In the genomic region with DNA sequence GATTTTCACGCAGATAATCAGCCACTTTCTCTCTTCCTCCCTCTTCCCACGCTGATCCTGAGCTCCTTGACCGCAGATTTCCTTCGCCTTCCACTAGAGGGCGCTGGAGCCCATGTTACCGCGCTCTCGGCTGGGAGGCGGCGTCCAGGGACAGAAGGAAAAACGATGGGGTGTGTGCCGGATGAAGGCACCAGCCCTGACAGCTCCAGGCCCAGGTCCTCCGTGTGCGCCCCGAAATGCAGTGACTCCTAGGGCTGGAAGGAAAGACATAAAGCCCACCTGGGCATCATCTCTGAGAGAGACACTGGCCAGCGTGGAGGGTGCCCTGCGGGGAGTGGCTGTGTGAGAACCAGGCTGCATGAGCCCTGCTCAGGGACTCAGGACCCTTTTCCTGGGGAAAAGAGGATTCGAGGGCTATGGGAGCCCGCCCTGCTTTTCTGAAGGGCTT, we compare ENCODE assay signal across 1 cellular context.
TF ChIP-seq lines count a peak whose summit lies in the region.

No MANE protein-coding gene starts in this region.

TF ChIP-seq in GM23338, 12 proteins besides CTCF, POLR2A, EP300 and RAD21 (continued from another document):
- TF ChIP-seq, protein P1, sequence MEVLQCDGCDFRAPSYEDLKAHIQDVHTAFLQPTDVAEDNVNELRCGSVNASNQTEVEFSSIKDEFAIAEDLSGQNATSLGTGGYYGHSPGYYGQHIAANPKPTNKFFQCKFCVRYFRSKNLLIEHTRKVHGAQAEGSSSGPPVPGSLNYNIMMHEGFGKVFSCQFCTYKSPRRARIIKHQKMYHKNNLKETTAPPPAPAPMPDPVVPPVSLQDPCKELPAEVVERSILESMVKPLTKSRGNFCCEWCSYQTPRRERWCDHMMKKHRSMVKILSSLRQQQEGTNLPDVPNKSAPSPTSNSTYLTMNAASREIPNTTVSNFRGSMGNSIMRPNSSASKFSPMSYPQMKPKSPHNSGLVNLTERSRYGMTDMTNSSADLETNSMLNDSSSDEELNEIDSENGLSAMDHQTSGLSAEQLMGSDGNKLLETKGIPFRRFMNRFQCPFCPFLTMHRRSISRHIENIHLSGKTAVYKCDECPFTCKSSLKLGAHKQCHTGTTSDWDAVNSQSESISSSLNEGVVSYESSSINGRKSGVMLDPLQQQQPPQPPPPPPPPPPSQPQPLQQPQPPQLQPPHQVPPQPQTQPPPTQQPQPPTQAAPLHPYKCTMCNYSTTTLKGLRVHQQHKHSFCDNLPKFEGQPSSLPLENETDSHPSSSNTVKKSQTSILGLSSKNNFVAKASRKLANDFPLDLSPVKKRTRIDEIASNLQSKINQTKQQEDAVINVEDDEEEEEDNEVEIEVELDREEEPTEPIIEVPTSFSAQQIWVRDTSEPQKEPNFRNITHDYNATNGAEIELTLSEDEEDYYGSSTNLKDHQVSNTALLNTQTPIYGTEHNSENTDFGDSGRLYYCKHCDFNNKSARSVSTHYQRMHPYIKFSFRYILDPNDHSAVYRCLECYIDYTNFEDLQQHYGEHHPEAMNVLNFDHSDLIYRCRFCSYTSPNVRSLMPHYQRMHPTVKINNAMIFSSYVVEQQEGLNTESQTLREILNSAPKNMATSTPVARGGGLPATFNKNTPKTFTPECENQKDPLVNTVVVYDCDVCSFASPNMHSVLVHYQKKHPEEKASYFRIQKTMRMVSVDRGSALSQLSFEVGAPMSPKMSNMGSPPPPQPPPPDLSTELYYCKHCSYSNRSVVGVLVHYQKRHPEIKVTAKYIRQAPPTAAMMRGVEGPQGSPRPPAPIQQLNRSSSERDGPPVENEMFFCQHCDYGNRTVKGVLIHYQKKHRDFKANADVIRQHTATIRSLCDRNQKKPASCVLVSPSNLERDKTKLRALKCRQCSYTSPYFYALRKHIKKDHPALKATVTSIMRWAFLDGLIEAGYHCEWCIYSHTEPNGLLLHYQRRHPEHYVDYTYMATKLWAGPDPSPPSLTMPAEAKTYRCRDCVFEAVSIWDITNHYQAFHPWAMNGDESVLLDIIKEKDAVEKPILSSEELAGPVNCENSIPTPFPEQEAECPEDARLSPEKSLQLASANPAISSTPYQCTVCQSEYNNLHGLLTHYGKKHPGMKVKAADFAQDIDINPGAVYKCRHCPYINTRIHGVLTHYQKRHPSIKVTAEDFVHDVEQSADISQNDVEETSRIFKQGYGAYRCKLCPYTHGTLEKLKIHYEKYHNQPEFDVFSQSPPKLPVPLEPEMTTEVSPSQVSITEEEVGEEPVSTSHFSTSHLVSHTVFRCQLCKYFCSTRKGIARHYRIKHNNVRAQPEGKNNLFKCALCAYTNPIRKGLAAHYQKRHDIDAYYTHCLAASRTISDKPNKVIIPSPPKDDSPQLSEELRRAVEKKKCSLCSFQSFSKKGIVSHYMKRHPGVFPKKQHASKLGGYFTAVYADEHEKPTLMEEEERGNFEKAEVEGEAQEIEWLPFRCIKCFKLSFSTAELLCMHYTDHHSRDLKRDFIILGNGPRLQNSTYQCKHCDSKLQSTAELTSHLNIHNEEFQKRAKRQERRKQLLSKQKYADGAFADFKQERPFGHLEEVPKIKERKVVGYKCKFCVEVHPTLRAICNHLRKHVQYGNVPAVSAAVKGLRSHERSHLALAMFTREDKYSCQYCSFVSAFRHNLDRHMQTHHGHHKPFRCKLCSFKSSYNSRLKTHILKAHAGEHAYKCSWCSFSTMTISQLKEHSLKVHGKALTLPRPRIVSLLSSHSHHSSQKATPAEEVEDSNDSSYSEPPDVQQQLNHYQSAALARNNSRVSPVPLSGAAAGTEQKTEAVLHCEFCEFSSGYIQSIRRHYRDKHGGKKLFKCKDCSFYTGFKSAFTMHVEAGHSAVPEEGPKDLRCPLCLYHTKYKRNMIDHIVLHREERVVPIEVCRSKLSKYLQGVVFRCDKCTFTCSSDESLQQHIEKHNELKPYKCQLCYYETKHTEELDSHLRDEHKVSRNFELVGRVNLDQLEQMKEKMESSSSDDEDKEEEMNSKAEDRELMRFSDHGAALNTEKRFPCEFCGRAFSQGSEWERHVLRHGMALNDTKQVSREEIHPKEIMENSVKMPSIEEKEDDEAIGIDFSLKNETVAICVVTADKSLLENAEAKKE (CRISPR knock-in tag; IDR thresholded peaks at IDR 0.05): no peak
- TF ChIP-seq EZH2phosphoT487 (IDR thresholded peaks at IDR 0.05; ENCODE audit: unreplicated experiment) (no peak), NANOG (IDR thresholded peaks at IDR 0.05; ENCODE audit: borderline replicate concordance) (no peak), ZNF331 (CRISPR knock-in tag; IDR thresholded peaks at IDR 0.05; ENCODE audit: low read depth) (no peak), STAT1 (IDR thresholded peaks at IDR 0.05; ENCODE audit: unreplicated experiment) (no peak), CREB1 (CRISPR knock-in tag; IDR thresholded peaks at IDR 0.05; ENCODE audit: low read depth) (no peak)
TF ChIP-seq in GM23338: peak in this region for 0.
